In the genomic region with DNA sequence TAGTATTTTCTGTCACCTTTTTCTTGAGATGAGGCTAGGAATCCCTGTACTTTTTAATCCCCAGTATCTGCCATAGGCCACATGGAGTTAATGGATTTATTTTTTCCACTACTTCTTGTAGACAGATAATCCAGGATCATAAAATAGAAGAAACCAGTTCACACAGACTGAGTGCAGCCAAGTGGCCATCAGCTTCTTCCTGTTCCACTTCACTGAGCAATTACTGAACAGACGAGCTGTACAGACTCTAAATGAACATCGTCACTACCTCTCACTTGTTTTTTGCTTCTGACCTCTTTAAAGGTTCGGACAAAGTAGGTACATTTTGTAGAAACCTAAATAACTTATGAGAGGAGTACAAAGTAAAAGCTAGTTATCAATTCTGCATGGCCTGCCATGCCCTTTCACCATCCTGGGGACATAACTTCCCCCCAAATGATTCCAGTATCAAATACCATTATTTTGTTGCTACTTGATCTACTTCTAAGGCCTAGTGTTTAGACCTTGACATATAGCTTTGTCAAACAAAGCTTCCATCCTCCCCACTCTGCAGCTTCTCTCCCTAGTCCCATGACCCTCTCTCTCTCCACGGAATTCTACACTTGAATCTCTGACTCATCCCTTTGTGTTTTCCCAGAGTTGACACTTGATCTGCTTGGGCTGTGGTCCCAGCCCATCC, we compare ENCODE assay signal across 9 cellular contexts. TPM values are rescaled to one million over a fixed set of nuclear protein-coding genes. Genes with fewer than 3 reads are reported as not detected.
DNase-seq lines count a peak whose midpoint lies in the region; ATAC-seq, FAIRE-seq and TF ChIP-seq lines count a peak whose summit lies in the region.
"Had no signal": no experiment of that assay in that cellular context is flagged by ENCODE, and none has a peak within 500 bp of the region (broad histone marks: within the 10 kb centered on the region; RNA-seq: fewer than 3 reads in every experiment).

No MANE protein-coding gene starts in this region.

- FAIRE-seq in GM12892 (lab: Jason Lieb, UNC) (peak; percentile 73), bronchial epithelial cell (lab: Jason Lieb, UNC) (peak; percentile 32)

- no peak overlapping the region for H3K4me3 ChIP-seq in bronchial epithelial cell (ENCODE audit: low read depth, low read length)

- H3K27me3 ChIP-seq in bronchial epithelial cell (ENCODE audit: control insufficient read depth, insufficient read depth, low read length): no peaks in the 10 kb centered on the region

- TF ChIP-seq POLR2A in GM12892 (IDR thresholded peaks at IDR 0.05; ENCODE audit: low read depth, low read length): no peak

- H3K36me3 ChIP-seq in bronchial epithelial cell (ENCODE audit: control insufficient read depth, insufficient read depth, low read length): no peaks in the 10 kb centered on the region

- DNase-seq in GM12892 (ENCODE audit: insufficient read length): no peak
- DNase-seq in NCI-H1092 (lab: John Stamatoyannopoulos, UW): peak; percentile 0
- peak; percentile 78 for DNase-seq in bronchial epithelial cell (ENCODE audit: low read depth)
- peak; percentile 32 for DNase-seq in pulmonary artery endothelial cell (ENCODE audit: low read depth, low spot score)
- DNase-seq in CD1c-positive myeloid dendritic cell (ENCODE audit: extremely low spot score): no peak
- DNase-seq in OCI-M2 (lab: John Stamatoyannopoulos, UW; ENCODE audit: unreplicated experiment): no peak
- no peak for DNase-seq in GDM1 (lab: John Stamatoyannopoulos, UW)
- DNase-seq: naive thymus-derived CD8-positive, alpha-beta T cell had no signal

- ATAC-seq in HG02981 (IDR thresholded peaks at IDR 0.05; ENCODE audit: unreplicated experiment): no peak
- ATAC-seq: naive thymus-derived CD8-positive, alpha-beta T cell had no signal

- TF ChIP-seq CTCF in bronchial epithelial cell (IDR thresholded peaks at IDR 0.05; ENCODE audit: insufficient read depth, low read length, severe bottlenecking): no peak

RNA-seq across cellular contexts. Expression of gene ARHGAP18, which starts 34.4 kb away (rescaled TPM):
- 17.3 TPM for polyA plus RNA-seq in GM12892 (2012; ENCODE audit: missing spikeins)
- total RNA-seq in bronchial epithelial cell (3.1 and 4.5 TPM in 2 replicates), pulmonary artery endothelial cell (75.1 and 96.7 TPM in 2 replicates)

Comparison
In these comparisons a context has a peak if more than half of its experiments do, and no peak if none do; other contexts are left out.
1. DNase-seq: peak in NCI-H1092 (single experiment), bronchial epithelial cell (single experiment) and pulmonary artery endothelial cell (single experiment); none in GM12892 (single experiment), CD1c-positive myeloid dendritic cell (single experiment), OCI-M2 (single experiment) and GDM1 (single experiment).
2. RNA of gene ARHGAP18, which starts 34.4 kb away (total RNA-seq): 75.1 to 96.7 TPM in pulmonary artery endothelial cell; 3.1 to 4.5 TPM in bronchial epithelial cell; every median in the first group is over 10 times any median in the second.